Comparison of ENCODE assay signal across 24 cellular contexts in the genomic region with DNA sequence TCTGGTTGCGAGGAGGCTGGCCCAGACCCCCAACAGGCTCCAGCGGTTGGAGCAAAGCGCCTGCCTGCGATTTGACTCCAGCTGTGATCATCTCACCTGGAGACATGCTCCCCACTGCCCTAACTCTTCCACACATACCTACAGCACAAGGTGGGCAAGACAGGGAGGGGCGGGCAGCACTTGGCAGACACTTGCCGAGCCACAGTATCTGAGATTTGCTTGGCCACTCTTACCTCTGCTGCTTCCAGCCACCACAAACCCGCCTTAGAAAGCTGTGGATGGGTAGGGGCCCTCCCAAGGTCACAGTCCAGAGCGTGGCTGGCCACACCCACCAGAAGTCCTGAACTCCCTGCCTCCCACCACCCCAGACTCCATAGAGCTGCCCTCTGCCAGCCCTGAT. TPM values are rescaled to one million over a fixed set of nuclear protein-coding genes. Genes with fewer than 3 reads are reported as not detected.
DNase-seq lines count a peak whose midpoint lies in the region; ATAC-seq and TF ChIP-seq lines count a peak whose summit lies in the region.
"Had no signal": no experiment of that assay in that cellular context is flagged by ENCODE, and none has a peak within 500 bp of the region (broad histone marks: within the 10 kb centered on the region; RNA-seq: fewer than 3 reads in every experiment).

No MANE protein-coding gene starts in this region.

- H3K27ac ChIP-seq in heart left ventricle: no peak overlapping the region
- no peak overlapping the region for H3K27ac ChIP-seq in right cardiac atrium (ENCODE audit: low read length)
- H3K27ac ChIP-seq: breast epithelium, esophagus muscularis mucosa, SK-N-MC had no signal

- no peaks in the 10 kb centered on the region for H3K36me3 ChIP-seq in heart left ventricle
- H3K36me3 ChIP-seq: breast epithelium, esophagus muscularis mucosa had no signal

- peak overlapping the region; percentile 33 for H3K27ac Mint-ChIP-seq in progenitor cell of endocrine pancreas
- H3K27ac Mint-ChIP-seq: activated T-cell treated with anti-CD3 and anti-CD28 coated beads, Interleukin-2, amount 50 U/mL, for 24 hours; T-helper 17 cell had no signal

- DNase-seq in heart left ventricle (peak in 3 of 5 donors; percentile 11 to 29 (median 23)), right cardiac atrium (no peak), ecto neural progenitor cell (ENCODE audit: low spot score) (peak; percentile 41), progenitor cell of endocrine pancreas (ENCODE audit: low spot score, unreplicated experiment) (no peak), ureter (ENCODE audit: low spot score) (peak; percentile 30), HuH-7 (ENCODE audit: low spot score) (no peak)
- DNase-seq: activated CD4-positive, alpha-beta T cell treated with anti-CD3 and anti-CD28 coated beads for 4 hours; activated naive CD4-positive, alpha-beta T cell treated with Interleukin-2 at 50 U/mL for 16 hours; amniotic stem cell; DMS53; foreskin melanocyte; Karpas-422; mesenchymal stem cell; NCI-H1417 treated with DMSO at 0.1 percent for 48 hours; NCI-H2081 treated with DMSO at 0.1 percent for 48 hours; NCI-H69 had no signal

- ATAC-seq in heart left ventricle: no peak
- ATAC-seq in right cardiac atrium: no peak
- no peak for ATAC-seq in HG03432 (IDR thresholded peaks at IDR 0.05; ENCODE audit: unreplicated experiment)
- ATAC-seq in HG03135 (IDR thresholded peaks at IDR 0.05; ENCODE audit: unreplicated experiment): no peak
- ATAC-seq: T-helper 17 cell had no signal

- no peak for TF ChIP-seq CTCF in heart left ventricle (IDR thresholded peaks at IDR 0.05)
- no peak for TF ChIP-seq CTCF in progenitor cell of endocrine pancreas (IDR thresholded peaks at IDR 0.05; ENCODE audit: unreplicated experiment)

- no peaks in the 10 kb centered on the region for H3K9me3 Mint-ChIP-seq in progenitor cell of endocrine pancreas (ENCODE audit: low read depth)
- H3K9me3 Mint-ChIP-seq: activated T-cell treated with anti-CD3 and anti-CD28 coated beads, Interleukin-2, amount 50 U/mL, for 24 hours had no signal

- TF ChIP-seq POLR2A in heart left ventricle (IDR thresholded peaks at IDR 0.05): no peak

- H3K27me3 Mint-ChIP-seq in progenitor cell of endocrine pancreas: peaks cover 14% of the 10 kb centered on the region

- peaks cover 0 to 23% (median 0%) of the 10 kb centered on the region in 9 donors for H3K27me3 ChIP-seq in heart left ventricle
- no peaks in the 10 kb centered on the region for H3K27me3 ChIP-seq in right cardiac atrium (ENCODE audit: control insufficient read depth, insufficient read depth)

- no peaks in the 10 kb centered on the region for H3K9me3 ChIP-seq in heart left ventricle
- H3K9me3 ChIP-seq in right cardiac atrium (ENCODE audit: control insufficient read depth, low read length): no peaks in the 10 kb centered on the region
- H3K9me3 ChIP-seq: breast epithelium, esophagus muscularis mucosa had no signal

- H3K4me3 Mint-ChIP-seq in progenitor cell of endocrine pancreas (ENCODE audit: low read depth): no peak overlapping the region
- H3K4me3 Mint-ChIP-seq: activated T-cell treated with anti-CD3 and anti-CD28 coated beads, Interleukin-2, amount 50 U/mL, for 24 hours; T-helper 17 cell had no signal

- H3K4me1 ChIP-seq in heart left ventricle (peaks cover 7 to 46% (median 33%) of the 10 kb centered on the region in 12 donors), right cardiac atrium (ENCODE audit: control insufficient read depth, insufficient read depth, low read length) (no peaks in the 10 kb centered on the region)

- intact Hi-C loops in heart left ventricle (cut with DNase I): loop anchor here in 1 of 10 donors (5.0 kb wide), 1 partner anchor 207 kb away; no protein-coding TSS in a partner anchor
- intact Hi-C loops in right cardiac atrium (cut with DNase I): loop anchor here in 2 of 4 donors (5.0 to 10.0 kb wide), 2 partner anchors 125 to 202 kb away; no protein-coding TSS in a partner anchor

- peaks cover 12% of the 10 kb centered on the region for H3K4me1 Mint-ChIP-seq in progenitor cell of endocrine pancreas (ENCODE audit: low read depth)

- WGBS in heart left ventricle, 4 donors: 96 to 98% (median 97%) methylated on average over 8 of the region's 8 CpGs
- WGBS in right cardiac atrium: 96% methylated on average over 8 of the region's 8 CpGs

- H3K36me3 Mint-ChIP-seq in progenitor cell of endocrine pancreas (ENCODE audit: insufficient read depth): peaks cover 3% of the 10 kb centered on the region

- no peak overlapping the region for H3K4me3 ChIP-seq in heart left ventricle
- no peak overlapping the region for H3K4me3 ChIP-seq in right cardiac atrium (ENCODE audit: low read length)
- H3K4me3 ChIP-seq: breast epithelium, esophagus muscularis mucosa, SK-N-MC, smooth muscle cell had no signal

RNA-seq across cellular contexts. Expression of a gene that starts 8.2 kb away (rescaled TPM):
- 1 to 10 TPM; 1.1 to 5.9 (median 2.1) TPM for total RNA-seq in heart left ventricle
- polyA plus RNA-seq in heart left ventricle: 1 to 10 TPM in 1 of 2 donors, under 1 TPM in 1; 0.76 to 4.2 TPM
- 10 to 100 TPM in 1 of 4 donors, 1 to 10 TPM in 3; 5.1 to 30.9 (median 8.0) TPM for total RNA-seq in right cardiac atrium
- 7.2 TPM for polyA plus RNA-seq in right cardiac atrium
- 31.5 and 37.5 TPM in 2 replicates for total RNA-seq in progenitor cell of endocrine pancreas
- 1.1 TPM for total RNA-seq in ureter
- total RNA-seq: T-helper 17 cell had no signal

Comparison
In these comparisons a context has a peak if more than half of its experiments do, and no peak if none do; other contexts are left out.
1. DNase-seq: peak in heart left ventricle (3 of 5), ecto neural progenitor cell (single experiment) and ureter (single experiment); none in right cardiac atrium (0 of 3), progenitor cell of endocrine pancreas (single experiment) and HuH-7 (single experiment).